Comparison of ENCODE assay signal across 6 cellular contexts in the genomic region with DNA sequence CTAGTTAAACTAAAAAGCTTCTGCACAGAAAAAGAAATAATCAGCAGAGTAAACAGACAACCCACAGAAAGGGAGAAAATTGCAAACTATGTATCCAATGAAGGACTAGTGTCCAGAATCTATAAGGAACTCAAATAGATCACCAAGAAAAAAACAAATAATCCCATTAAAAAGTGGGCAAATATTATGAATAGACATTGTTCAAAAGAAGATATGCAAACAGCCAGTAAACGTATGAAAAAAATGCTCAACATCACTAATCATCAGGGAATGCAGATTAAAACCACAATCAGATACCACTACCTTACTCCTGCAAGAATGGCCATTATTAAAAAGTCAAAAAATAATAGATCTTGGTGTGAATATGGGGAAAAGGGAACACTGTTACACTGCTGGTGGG.
"Had no signal": no experiment of that assay in that cellular context is flagged by ENCODE, and none has a peak within 500 bp of the region (broad histone marks: within the 10 kb centered on the region; RNA-seq: fewer than 3 reads in every experiment).

No MANE protein-coding gene starts in this region.

- H3K27ac ChIP-seq: HL-60, KMS-11 had no signal

- DNase-seq: IMR-90, KBM-7 had no signal

- H3K9ac ChIP-seq: KMS-11 had no signal

- H3K4me3 ChIP-seq: K562 had no signal

- H3K4me2 ChIP-seq: KMS-11 had no signal

- ATAC-seq: HepG2, K562 had no signal
